ENCODE assay signal across 1 cellular context in the genomic region with DNA sequence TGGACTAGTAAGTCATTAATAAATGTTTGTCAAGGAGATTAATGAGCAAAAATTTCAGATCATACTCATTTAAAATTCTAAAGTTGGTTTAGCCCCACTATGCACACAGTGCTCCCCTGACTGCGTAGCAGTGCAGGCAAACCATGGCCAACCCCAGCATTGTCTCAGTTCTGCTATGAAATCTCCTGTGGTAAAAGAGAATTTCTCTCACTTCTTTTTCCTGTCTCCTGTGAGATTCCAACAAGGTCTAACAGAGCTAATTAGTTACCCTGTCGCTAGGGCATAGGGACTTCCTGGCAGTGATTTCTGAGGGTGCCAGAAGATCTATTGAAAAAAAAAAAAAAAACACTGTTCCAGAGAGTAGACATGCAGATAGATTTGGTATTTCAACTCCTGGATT.
TF ChIP-seq lines count a peak whose summit lies in the region.

No MANE protein-coding gene starts in this region.

TF ChIP-seq in SK-N-SH treated with all-trans-retinoic acid at 6 μM for 48 hours, 23 proteins besides CTCF, POLR2A, EP300 and RAD21 (continued from another document):
- TF ChIP-seq, protein P1, sequence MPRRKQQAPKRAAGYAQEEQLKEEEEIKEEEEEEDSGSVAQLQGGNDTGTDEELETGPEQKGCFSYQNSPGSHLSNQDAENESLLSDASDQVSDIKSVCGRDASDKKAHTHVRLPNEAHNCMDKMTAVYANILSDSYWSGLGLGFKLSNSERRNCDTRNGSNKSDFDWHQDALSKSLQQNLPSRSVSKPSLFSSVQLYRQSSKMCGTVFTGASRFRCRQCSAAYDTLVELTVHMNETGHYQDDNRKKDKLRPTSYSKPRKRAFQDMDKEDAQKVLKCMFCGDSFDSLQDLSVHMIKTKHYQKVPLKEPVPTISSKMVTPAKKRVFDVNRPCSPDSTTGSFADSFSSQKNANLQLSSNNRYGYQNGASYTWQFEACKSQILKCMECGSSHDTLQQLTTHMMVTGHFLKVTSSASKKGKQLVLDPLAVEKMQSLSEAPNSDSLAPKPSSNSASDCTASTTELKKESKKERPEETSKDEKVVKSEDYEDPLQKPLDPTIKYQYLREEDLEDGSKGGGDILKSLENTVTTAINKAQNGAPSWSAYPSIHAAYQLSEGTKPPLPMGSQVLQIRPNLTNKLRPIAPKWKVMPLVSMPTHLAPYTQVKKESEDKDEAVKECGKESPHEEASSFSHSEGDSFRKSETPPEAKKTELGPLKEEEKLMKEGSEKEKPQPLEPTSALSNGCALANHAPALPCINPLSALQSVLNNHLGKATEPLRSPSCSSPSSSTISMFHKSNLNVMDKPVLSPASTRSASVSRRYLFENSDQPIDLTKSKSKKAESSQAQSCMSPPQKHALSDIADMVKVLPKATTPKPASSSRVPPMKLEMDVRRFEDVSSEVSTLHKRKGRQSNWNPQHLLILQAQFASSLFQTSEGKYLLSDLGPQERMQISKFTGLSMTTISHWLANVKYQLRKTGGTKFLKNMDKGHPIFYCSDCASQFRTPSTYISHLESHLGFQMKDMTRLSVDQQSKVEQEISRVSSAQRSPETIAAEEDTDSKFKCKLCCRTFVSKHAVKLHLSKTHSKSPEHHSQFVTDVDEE (CRISPR knock-in tag; IDR thresholded peaks at IDR 0.05), result no peak
- TF ChIP-seq ZC3H10 (CRISPR knock-in tag; IDR thresholded peaks at IDR 0.05) (no peak), ZNF70 (CRISPR knock-in tag; IDR thresholded peaks at IDR 0.05) (no peak), TCF4 (CRISPR knock-in tag; IDR thresholded peaks at IDR 0.05; ENCODE audit: borderline replicate concordance) (no peak), ZNF8 (CRISPR knock-in tag; IDR thresholded peaks at IDR 0.05) (no peak)
